In genomic region chr13:51070005-51070649, GRCh38 we compare ENCODE assay signal across 7 cellular contexts. TPM values are rescaled to one million over a fixed set of nuclear protein-coding genes. Genes with fewer than 3 reads are reported as not detected.
DNase-seq lines count a peak whose midpoint lies in the region; ATAC-seq and TF ChIP-seq lines count a peak whose summit lies in the region.

No MANE protein-coding gene starts in this region.

- H3K36me3 ChIP-seq in sigmoid colon: no peaks in the 10 kb centered on the region

- DNase-seq in NCI-H146 treated with DMSO at 0.1 percent for 48 hours (lab: John Stamatoyannopoulos, UW; ENCODE audit: unreplicated experiment): peak; percentile 63
- DNase-seq in T-helper 17 cell: peak; percentile 56 to 71 (median 61)
- peak; percentile 47 for DNase-seq in amniotic stem cell (lab: John Stamatoyannopoulos, UW)
- DNase-seq in right cardiac atrium: peak; percentile 80 to 93 (median 92)
- DNase-seq in sigmoid colon: peak; percentile 87

- H3K27ac Mint-ChIP-seq in T-helper 17 cell: peak overlapping the region; percentile 43

- H3K9me3 ChIP-seq in T-helper 17 cell (ENCODE audit: control insufficient read depth, low read length, poor library complexity, severe bottlenecking) (no peaks in the 10 kb centered on the region), right cardiac atrium (ENCODE audit: control insufficient read depth, low read length) (no peaks in the 10 kb centered on the region), sigmoid colon (no peaks in the 10 kb centered on the region)

- H3K4me3 ChIP-seq in right cardiac atrium (ENCODE audit: low read length) (no peak overlapping the region), sigmoid colon (no peak overlapping the region)

- H3K27me3 ChIP-seq in right cardiac atrium (ENCODE audit: control insufficient read depth, insufficient read depth) (no peaks in the 10 kb centered on the region), sigmoid colon (peaks cover 0 to 8% (median 0%) of the 10 kb centered on the region in 3 donors)

- H3K4me1 ChIP-seq in right cardiac atrium (ENCODE audit: control insufficient read depth, insufficient read depth, low read length) (peaks cover 4% of the 10 kb centered on the region), sigmoid colon (no peaks in the 10 kb centered on the region)

- H3K4me1 Mint-ChIP-seq in T-helper 17 cell: peaks cover 7% of the 10 kb centered on the region

- 9% methylated on average over 11 of the region's 11 CpGs for WGBS in right cardiac atrium
- WGBS in sigmoid colon, 2 donors: 6 to 13% methylated on average over 11 of the region's 11 CpGs

- TF ChIP-seq POLR2A in sigmoid colon (IDR thresholded peaks at IDR 0.05): no peak

- intact Hi-C loops in right cardiac atrium (cut with DNase I) (no loop called here), sigmoid colon (cut with DNase I) (loop anchor here (2.0 kb wide), 1 partner anchor 1093 kb away; no protein-coding TSS in a partner anchor)

- H3K27me3 Mint-ChIP-seq in T-helper 17 cell: peaks cover 39% of the 10 kb centered on the region

- no peak overlapping the region for H3K4me3 Mint-ChIP-seq in T-helper 17 cell

- TF ChIP-seq CTCF in GM12873 (IDR thresholded peaks at IDR 0.05; ENCODE audit: insufficient read depth, low read depth, low read length, missing control alignments): peak; percentile 97
- TF ChIP-seq CTCF in sigmoid colon (IDR thresholded peaks at IDR 0.05): peak; percentile 60 to 88 (median 84)

- H3K27ac ChIP-seq in right cardiac atrium (ENCODE audit: low read length) (no peak overlapping the region), sigmoid colon (no peak overlapping the region)

- ATAC-seq in HG02763 (IDR thresholded peaks at IDR 0.05; ENCODE audit: unreplicated experiment) (peak; percentile 69), T-helper 17 cell (peak; percentile 88), right cardiac atrium (peak; percentile 85 to 92)

- no peaks in the 10 kb centered on the region for H3K36me3 Mint-ChIP-seq in T-helper 17 cell (ENCODE audit: low read depth)

- no peak for TF ChIP-seq EP300 in sigmoid colon (IDR thresholded peaks at IDR 0.05)

RNA-seq across cellular contexts. Expression of gene C13orf42, which starts 40.9 kb away (rescaled TPM):
- total RNA-seq in T-helper 17 cell (not detected), right cardiac atrium (not detected), sigmoid colon (not detected)
- polyA plus RNA-seq in right cardiac atrium (not detected), sigmoid colon (not detected)
